In genomic region chr1:112754116-112754628, GRCh38 we compare ENCODE assay signal across 1 cellular context.
TF ChIP-seq lines count a peak whose summit lies in the region.

No MANE protein-coding gene starts in this region.

TF ChIP-seq in H1, 55 proteins besides CTCF, POLR2A, EP300 and RAD21:
- no peak for TF ChIP-seq SP4 (IDR thresholded peaks at IDR 0.05; ENCODE audit: low read length)
- TF ChIP-seq JUND (IDR thresholded peaks at IDR 0.05; ENCODE audit: low read length) = no peak
- no peak for TF ChIP-seq SP1 (IDR thresholded peaks at IDR 0.05; ENCODE audit: low read depth, low read length)
- no peak for TF ChIP-seq TBP (IDR thresholded peaks at IDR 0.05; ENCODE audit: low read depth, low read length)
- TF ChIP-seq RBBP5 (IDR thresholded peaks at IDR 0.05; ENCODE audit: borderline replicate concordance, low read depth, low read length) = no peak
- no peak for TF ChIP-seq BRCA1 (IDR thresholded peaks at IDR 0.05; ENCODE audit: low read depth, low read length)
- no peak for TF ChIP-seq HDAC6 (IDR thresholded peaks at IDR 0.05; ENCODE audit: low read depth, low read length)
- TF ChIP-seq TEAD4 (IDR thresholded peaks at IDR 0.05; ENCODE audit: low read depth, low read length) = no peak
- no peak for TF ChIP-seq KDM1A (IDR thresholded peaks at IDR 0.05; ENCODE audit: borderline replicate concordance, low read length)
- no peak for TF ChIP-seq EGR1 (IDR thresholded peaks at IDR 0.05; ENCODE audit: borderline replicate concordance, low read depth, low read length)
- no peak for TF ChIP-seq GABPA (IDR thresholded peaks at IDR 0.05; ENCODE audit: borderline replicate concordance, insufficient read depth, low read length)
- no peak for TF ChIP-seq RNF2 (IDR thresholded peaks at IDR 0.05; ENCODE audit: borderline replicate concordance, low read depth, low read length, missing control alignments, poor library complexity, severe bottlenecking)
- no peak for TF ChIP-seq E2F6 (IDR thresholded peaks at IDR 0.05)
- no peak for TF ChIP-seq ATF2 (IDR thresholded peaks at IDR 0.05; ENCODE audit: low read length)
- no peak for TF ChIP-seq SIX5 (IDR thresholded peaks at IDR 0.05; ENCODE audit: low read depth, low read length)
- no peak for TF ChIP-seq ZNF274 (IDR thresholded peaks at IDR 0.05; ENCODE audit: borderline replicate concordance, extremely low read depth, low read length)
- no peak for TF ChIP-seq SUZ12 (IDR thresholded peaks at IDR 0.05; ENCODE audit: low read length)
- TF ChIP-seq SIN3A (conservative IDR thresholded peaks at IDR 0.05 in 1 of 2, IDR thresholded peaks at IDR 0.05 in 1 of 2; ENCODE audit: low read depth in 1 of 2, low read length in 2 of 2) = no peak
- TF ChIP-seq KDM4A (IDR thresholded peaks at IDR 0.05; ENCODE audit: low read depth, low read length, severe bottlenecking) = no peak
- no peak for TF ChIP-seq USF2 (IDR thresholded peaks at IDR 0.05; ENCODE audit: low read length)
